1 cellular context compared by ENCODE assay signal in genomic region chr11:62905927-62906531, GRCh38.
TF ChIP-seq lines count a peak whose summit lies in the region.

No MANE protein-coding gene starts in this region.

TF ChIP-seq in K562, 482 proteins besides CTCF, POLR2A, EP300 and RAD21 (continued from another document):
- TF ChIP-seq GTF2F1 (IDR thresholded peaks at IDR 0.05; ENCODE audit: low read depth, low read length): 0 out of 2 replicates have a peak, but pooled peaks have one; percentile 45
- no peak for TF ChIP-seq ADNP (tag; IDR thresholded peaks at IDR 0.05)
- TF ChIP-seq CREB5 (CRISPR knock-in tag; IDR thresholded peaks at IDR 0.05): no peak
- 0 out of 2 replicates have a peak, but pooled peaks have one; percentile 51 for TF ChIP-seq SMARCA4 (IDR thresholded peaks at IDR 0.05)
- no peak for TF ChIP-seq L3MBTL2 (IDR thresholded peaks at IDR 0.05)
- TF ChIP-seq ESRRA (IDR thresholded peaks at IDR 0.05; ENCODE audit: borderline replicate concordance, low read depth): peak; percentile 32; the same call in 1 of the 2 replicates
- peak in 1 of 3 experiments; percentile 58 for TF ChIP-seq YY1 (IDR thresholded peaks at IDR 0.05; ENCODE audit: borderline replicate concordance in 1 of 3, control insufficient read depth in 1 of 3, extremely low read depth in 1 of 3, insufficient read depth in 3 of 3, insufficient read length in 1 of 3, insufficient replicate concordance in 2 of 3, low read depth in 1 of 3, low read length in 2 of 3)
- TF ChIP-seq ARID1B (IDR thresholded peaks at IDR 0.05): peak; percentile 73
- TF ChIP-seq ZNF23 (CRISPR knock-in tag; IDR thresholded peaks at IDR 0.05): no peak
- TF ChIP-seq FOXJ2 (tag; IDR thresholded peaks at IDR 0.05): no peak
- TF ChIP-seq ZBTB11 (CRISPR knock-in tag; IDR thresholded peaks at IDR 0.05): no peak
- no peak for TF ChIP-seq EZH2 (IDR thresholded peaks at IDR 0.05; ENCODE audit: borderline replicate concordance, low read depth, low read length)
- no peak for TF ChIP-seq PYGO2 (tag; IDR thresholded peaks at IDR 0.05)
